In the genomic region with DNA sequence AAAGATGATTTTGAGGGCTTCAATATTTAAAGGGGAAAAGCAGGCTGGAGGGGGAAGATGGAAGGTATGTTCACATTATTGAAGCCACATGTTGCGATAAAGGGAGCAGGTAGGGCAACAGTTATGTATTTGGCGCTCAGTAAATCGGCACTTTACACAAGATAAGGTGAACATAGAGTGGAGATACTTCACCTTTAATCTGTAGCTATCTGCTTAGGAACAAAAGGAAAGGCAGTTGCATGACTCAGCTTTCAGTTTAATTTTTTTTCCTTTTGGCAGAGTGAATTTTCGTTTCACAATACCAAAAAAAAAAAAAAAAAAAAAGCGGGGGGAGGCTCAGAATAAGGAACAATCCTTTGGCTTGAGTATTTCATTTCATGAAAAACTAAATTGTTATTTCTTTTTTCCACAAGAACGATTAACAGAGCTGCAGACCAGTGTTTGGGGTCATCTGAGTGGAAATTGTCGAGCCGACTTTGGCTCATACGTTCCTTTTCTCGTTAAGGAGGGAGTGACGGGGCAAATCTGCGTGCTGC, we compare ENCODE assay signal across 7 cellular contexts. TPM values are rescaled to one million over a fixed set of nuclear protein-coding genes. Genes with fewer than 3 reads are reported as not detected.
DNase-seq lines count a peak whose midpoint lies in the region; ATAC-seq lines count a peak whose summit lies in the region.

No MANE protein-coding gene starts in this region.

- peak overlapping the region; percentile 96 for H3K4me2 ChIP-seq in Karpas-422 (ENCODE audit: low read depth, low read length, poor library complexity, severe bottlenecking)

- H3K9me3 ChIP-seq in Karpas-422 (ENCODE audit: low read length) = peaks cover 16% of the 10 kb centered on the region
- H3K9me3 ChIP-seq in stomach smooth muscle (ENCODE audit: control insufficient read depth in 2 of 2, low read length in 2 of 2) = no peaks in the 10 kb centered on the region

- no peak for ATAC-seq in HG03025 (IDR thresholded peaks at IDR 0.05; ENCODE audit: low FRiP score, unreplicated experiment)

- no peaks in the 10 kb centered on the region; the same call in 1 of the 2 replicates for H4K20me1 ChIP-seq in Karpas-422 (ENCODE audit: insufficient read depth, low read depth, low read length)

- H3K27ac ChIP-seq in Karpas-422 (ENCODE audit: low read length) (peak overlapping the region; percentile 91), stomach smooth muscle (ENCODE audit: low read length) (peak overlapping the region; percentile 99)

- H3K9ac ChIP-seq in Karpas-422 (ENCODE audit: low read length) (peak overlapping the region; percentile 95), stomach smooth muscle (ENCODE audit: low read length in 2 of 2) (peak overlapping the region; percentile 77 to 94)

- peaks cover 3% of the 10 kb centered on the region; the same call in 1 of the 2 replicates for H3K27me3 ChIP-seq in Karpas-422 (ENCODE audit: low read length)
- no peaks in the 10 kb centered on the region for H3K27me3 ChIP-seq in stomach smooth muscle (ENCODE audit: control insufficient read depth in 1 of 2, insufficient read depth in 2 of 2, low read length in 2 of 2)

- peak overlapping the region; percentile 99 for H2AFZ ChIP-seq in Karpas-422 (ENCODE audit: low read length)

- peaks cover 33% of the 10 kb centered on the region for H3K4me1 ChIP-seq in Karpas-422 (ENCODE audit: low read length)
- H3K4me1 ChIP-seq in stomach smooth muscle (ENCODE audit: control insufficient read depth, insufficient read depth, low read length) = peaks cover 40% of the 10 kb centered on the region

- H3K79me2 ChIP-seq in Karpas-422 (ENCODE audit: low read length) = no peaks in the 10 kb centered on the region

- H3K4me3 ChIP-seq in Karpas-422 (ENCODE audit: low read length) (peak overlapping the region; percentile 80), stomach smooth muscle (ENCODE audit: low read length in 2 of 2) (peak overlapping the region; percentile 88 to 96)

- H3K36me3 ChIP-seq in Karpas-422 (ENCODE audit: insufficient read depth, low read length) = no peaks in the 10 kb centered on the region
- no peaks in the 10 kb centered on the region for H3K36me3 ChIP-seq in stomach smooth muscle (ENCODE audit: control insufficient read depth in 2 of 2, insufficient read depth in 2 of 2, low read length in 2 of 2)

- no peaks in the 10 kb centered on the region for H3K9me2 ChIP-seq in Karpas-422 (replicated peaks; ENCODE audit: insufficient read depth, low read length)

- DNase-seq in EH (ENCODE audit: low read depth) (peak; percentile 59), Karpas-422 (peak; percentile 42), amniotic epithelial cell (ENCODE audit: low read depth) (peak; percentile 59), islet precursor cell (peak; percentile 20)
- DNase-seq in stimulated activated CD4-positive, alpha-beta T cell treated with anti-CD3 and anti-CD28 coated beads, Interleukin-4, amount 100 ng/mL, for 4 hours = no peak

RNA-seq across cellular contexts. Expression of gene COQ8A, which starts 1.1 kb away (rescaled TPM):
- total RNA-seq in Karpas-422 (2014; rRNA removed; shearing (Covaris generic); ENCODE audit: low replicate concordance) = 12.7 and 22.6 TPM in 2 replicates

Comparison
In these comparisons a context has a peak if more than half of its experiments do, and no peak if none do; other contexts are left out.
1. DNase-seq: peak in EH (single experiment), Karpas-422 (single experiment), amniotic epithelial cell (single experiment) and islet precursor cell (single experiment); none in stimulated activated CD4-positive, alpha-beta T cell treated with anti-CD3 and anti-CD28 coated beads, Interleukin-4, amount 100 ng/mL, for 4 hours (0 of 2).